8 cellular contexts compared by ENCODE assay signal in genomic region chr6:23446394-23447001, GRCh38.
A peak's percentile ranks its signal among the peaks of the same experiment; 100 is the strongest.
DNase-seq lines count a peak whose midpoint lies in the region; ATAC-seq and TF ChIP-seq lines count a peak whose summit lies in the region.

No MANE protein-coding gene starts in this region.

- TF ChIP-seq CTCF in AG10803 (conservative IDR thresholded peaks at IDR 0.05; ENCODE audit: low read length) (peak; percentile 73), VCaP (conservative IDR thresholded peaks at IDR 0.05) (peak; percentile 90), tibial nerve (IDR thresholded peaks at IDR 0.05) (peak in 4 of 5 experiments; percentile 22 to 35 (median 24))

- H3K27me3 ChIP-seq in tibial nerve: no peaks in the 10 kb centered on the region

- ATAC-seq in left ventricle myocardium superior (peak; percentile 87), GM21619 (IDR thresholded peaks at IDR 0.05; ENCODE audit: unreplicated experiment) (no peak)

- H3K4me1 ChIP-seq in tibial nerve: peaks cover 0 to 16% (median 0%) of the 10 kb centered on the region in 4 donors

- TF ChIP-seq EP300 in tibial nerve (IDR thresholded peaks at IDR 0.05): no peak

- no peaks in the 10 kb centered on the region for H3K9me3 ChIP-seq in tibial nerve

- no peaks in the 10 kb centered on the region for H3K36me3 ChIP-seq in tibial nerve

- H3K27ac ChIP-seq in VCaP: peak overlapping the region; percentile 41
- H3K27ac ChIP-seq in tibial nerve: no peak overlapping the region

- intact Hi-C loops in left ventricle myocardium superior (cut with micrococcal nuclease): loop anchor here (10.0 kb wide), 1 partner anchor 1852 kb away; the partner anchor contains the start of gene SOX4

- 30 to 33% methylated on average over 5 of the region's 5 CpGs for WGBS in tibial nerve, 2 donors

- H3K4me3 ChIP-seq in AG10803 (ENCODE audit: low read length) (no peak overlapping the region), tibial nerve (no peak overlapping the region)

- TF ChIP-seq POLR2A in tibial nerve (IDR thresholded peaks at IDR 0.05): no peak

- DNase-seq in AG10803 (ENCODE audit: low read depth) (peak; percentile 55), NCI-H1417 (lab: John Stamatoyannopoulos, UW) (peak; percentile 32 to 81 (median 39)), left ventricle myocardium superior (no peak), tibial nerve (ENCODE audit: low spot score in 2 of 2) (no peak), T-helper 2 cell (no peak), NOMO-1 (lab: John Stamatoyannopoulos, UW; ENCODE audit: unreplicated experiment in 2 of 2) (no peak)

Comparison
In these comparisons a context has a peak if more than half of its experiments do, and no peak if none do; other contexts are left out.
1. DNase-seq: peak in AG10803 (single experiment) and NCI-H1417 (3 of 3); none in left ventricle myocardium superior (single experiment), tibial nerve (0 of 2), T-helper 2 cell (0 of 5) and NOMO-1 (0 of 2).
2. CTCF ChIP-seq: peak in every context shown above with its lines; median percentile 90 in VCaP; 73 in AG10803; 24 in tibial nerve.